ENCODE assay signal across 1 cellular context in the genomic region with DNA sequence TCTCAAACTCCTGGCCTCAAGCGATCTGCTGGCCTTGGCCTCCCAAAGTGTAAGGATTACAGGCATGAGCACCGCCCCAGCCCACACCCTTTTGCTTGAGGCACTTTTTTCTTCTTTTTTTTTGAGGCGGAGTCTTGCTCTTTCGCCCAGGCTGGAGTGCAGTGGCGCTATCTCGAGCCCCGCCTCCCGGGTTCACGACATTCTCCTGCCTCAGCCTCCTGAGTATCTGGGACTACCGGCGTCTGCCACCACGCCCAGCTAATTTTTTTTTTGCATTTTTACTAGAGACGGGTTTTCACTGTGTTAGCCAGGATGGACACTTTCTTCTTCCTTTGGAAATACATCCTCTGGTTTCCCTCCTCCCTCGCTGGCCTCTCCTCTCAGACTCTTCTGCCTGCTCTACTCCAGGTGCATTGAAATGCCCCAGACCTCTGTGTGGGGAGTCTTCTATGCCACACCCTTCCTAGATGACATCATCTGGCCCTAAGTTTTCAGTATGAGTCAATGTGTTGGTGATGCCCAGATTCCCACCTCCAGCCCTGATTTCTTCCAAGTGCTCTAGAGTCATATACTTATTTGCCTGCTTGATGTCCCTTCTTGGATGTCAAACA.
TF ChIP-seq lines count a peak whose summit lies in the region.

No MANE protein-coding gene starts in this region.

TF ChIP-seq in K562, 482 proteins besides CTCF, POLR2A, EP300 and RAD21 (continued from another document and continues in another):
- TF ChIP-seq, protein P1, sequence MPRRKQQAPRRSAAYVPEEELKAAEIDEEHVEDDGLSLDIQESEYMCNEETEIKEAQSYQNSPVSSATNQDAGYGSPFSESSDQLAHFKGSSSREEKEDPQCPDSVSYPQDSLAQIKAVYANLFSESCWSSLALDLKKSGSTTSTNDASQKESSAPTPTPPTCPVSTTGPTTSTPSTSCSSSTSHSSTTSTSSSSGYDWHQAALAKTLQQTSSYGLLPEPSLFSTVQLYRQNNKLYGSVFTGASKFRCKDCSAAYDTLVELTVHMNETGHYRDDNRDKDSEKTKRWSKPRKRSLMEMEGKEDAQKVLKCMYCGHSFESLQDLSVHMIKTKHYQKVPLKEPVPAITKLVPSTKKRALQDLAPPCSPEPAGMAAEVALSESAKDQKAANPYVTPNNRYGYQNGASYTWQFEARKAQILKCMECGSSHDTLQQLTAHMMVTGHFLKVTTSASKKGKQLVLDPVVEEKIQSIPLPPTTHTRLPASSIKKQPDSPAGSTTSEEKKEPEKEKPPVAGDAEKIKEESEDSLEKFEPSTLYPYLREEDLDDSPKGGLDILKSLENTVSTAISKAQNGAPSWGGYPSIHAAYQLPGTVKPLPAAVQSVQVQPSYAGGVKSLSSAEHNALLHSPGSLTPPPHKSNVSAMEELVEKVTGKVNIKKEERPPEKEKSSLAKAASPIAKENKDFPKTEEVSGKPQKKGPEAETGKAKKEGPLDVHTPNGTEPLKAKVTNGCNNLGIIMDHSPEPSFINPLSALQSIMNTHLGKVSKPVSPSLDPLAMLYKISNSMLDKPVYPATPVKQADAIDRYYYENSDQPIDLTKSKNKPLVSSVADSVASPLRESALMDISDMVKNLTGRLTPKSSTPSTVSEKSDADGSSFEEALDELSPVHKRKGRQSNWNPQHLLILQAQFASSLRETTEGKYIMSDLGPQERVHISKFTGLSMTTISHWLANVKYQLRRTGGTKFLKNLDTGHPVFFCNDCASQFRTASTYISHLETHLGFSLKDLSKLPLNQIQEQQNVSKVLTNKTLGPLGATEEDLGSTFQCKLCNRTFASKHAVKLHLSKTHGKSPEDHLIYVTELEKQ (CRISPR knock-in tag; IDR thresholded peaks at IDR 0.05): no peak
- TF ChIP-seq MBD1 (CRISPR knock-in tag; IDR thresholded peaks at IDR 0.05): no peak
- TF ChIP-seq ZNF384 (IDR thresholded peaks at IDR 0.05; ENCODE audit: low read depth, low read length): peak; percentile 69
- 0 out of 2 replicates have a peak, but pooled peaks have one; percentile 35 for TF ChIP-seq PHF21A (IDR thresholded peaks at IDR 0.05; ENCODE audit: borderline replicate concordance, low read depth)
- no peak for TF ChIP-seq PHB2 (IDR thresholded peaks at IDR 0.05; ENCODE audit: low read depth)
- TF ChIP-seq KDM1A (IDR thresholded peaks at IDR 0.05): peak; percentile 39 to 45; a peak in 2 of 4 replicates
- TF ChIP-seq ATF1 (CRISPR knock-in tag; IDR thresholded peaks at IDR 0.05): no peak
- 0 out of 2 replicates have a peak, but pooled peaks have one; percentile 22 for TF ChIP-seq ATF1 (tag; IDR thresholded peaks at IDR 0.05)
- TF ChIP-seq RCOR1 (IDR thresholded peaks at IDR 0.05; ENCODE audit: borderline replicate concordance in 1 of 2, low read depth in 2 of 2, low read length in 2 of 2): peak in 1 of 2 experiments; percentile 69; a peak in 2 of 4 replicates
- no peak for TF ChIP-seq ZNF217 (CRISPR knock-in tag; IDR thresholded peaks at IDR 0.05)
- TF ChIP-seq ELK3 (CRISPR knock-in tag; IDR thresholded peaks at IDR 0.05): no peak
- no peak for TF ChIP-seq U2AF2 (optimal IDR thresholded peaks at IDR 0.05; ENCODE audit: low read depth, low read length)
- TF ChIP-seq ZNF253 (CRISPR knock-in tag; conservative IDR thresholded peaks at IDR 0.05): no peak
- TF ChIP-seq GABPB1 (CRISPR knock-in tag; IDR thresholded peaks at IDR 0.05): no peak
- TF ChIP-seq FOXM1 (IDR thresholded peaks at IDR 0.05; ENCODE audit: low read depth): no peak
- no peak for TF ChIP-seq FOXM1 (CRISPR knock-in tag; IDR thresholded peaks at IDR 0.05; ENCODE audit: low read depth)
- no peak for TF ChIP-seq SNIP1 (IDR thresholded peaks at IDR 0.05; ENCODE audit: low read depth)
- TF ChIP-seq JUN (IDR thresholded peaks at IDR 0.05; ENCODE audit: borderline replicate concordance, low read depth, low read length): peak; percentile 51; the same call in 1 of the 2 replicates
- no peak for TF ChIP-seq JUN (CRISPR knock-in tag; IDR thresholded peaks at IDR 0.05; ENCODE audit: borderline replicate concordance)
- 0 out of 2 replicates have a peak, but pooled peaks have one; percentile 21 for TF ChIP-seq SMARCE1 (IDR thresholded peaks at IDR 0.05)
- no peak for TF ChIP-seq ARNT (IDR thresholded peaks at IDR 0.05)
- TF ChIP-seq THRAP3 (IDR thresholded peaks at IDR 0.05; ENCODE audit: borderline replicate concordance): no peak
- TF ChIP-seq HBP1 (CRISPR knock-in tag; IDR thresholded peaks at IDR 0.05): no peak
- TF ChIP-seq, protein P2, sequence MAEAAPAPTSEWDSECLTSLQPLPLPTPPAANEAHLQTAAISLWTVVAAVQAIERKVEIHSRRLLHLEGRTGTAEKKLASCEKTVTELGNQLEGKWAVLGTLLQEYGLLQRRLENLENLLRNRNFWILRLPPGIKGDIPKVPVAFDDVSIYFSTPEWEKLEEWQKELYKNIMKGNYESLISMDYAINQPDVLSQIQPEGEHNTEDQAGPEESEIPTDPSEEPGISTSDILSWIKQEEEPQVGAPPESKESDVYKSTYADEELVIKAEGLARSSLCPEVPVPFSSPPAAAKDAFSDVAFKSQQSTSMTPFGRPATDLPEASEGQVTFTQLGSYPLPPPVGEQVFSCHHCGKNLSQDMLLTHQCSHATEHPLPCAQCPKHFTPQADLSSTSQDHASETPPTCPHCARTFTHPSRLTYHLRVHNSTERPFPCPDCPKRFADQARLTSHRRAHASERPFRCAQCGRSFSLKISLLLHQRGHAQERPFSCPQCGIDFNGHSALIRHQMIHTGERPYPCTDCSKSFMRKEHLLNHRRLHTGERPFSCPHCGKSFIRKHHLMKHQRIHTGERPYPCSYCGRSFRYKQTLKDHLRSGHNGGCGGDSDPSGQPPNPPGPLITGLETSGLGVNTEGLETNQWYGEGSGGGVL (CRISPR knock-in tag; IDR thresholded peaks at IDR 0.05): no peak
- TF ChIP-seq CC2D1A (IDR thresholded peaks at IDR 0.05): no peak
- TF ChIP-seq ZBTB17 (CRISPR knock-in tag; IDR thresholded peaks at IDR 0.05): no peak
- no peak for TF ChIP-seq RBFOX2 (IDR thresholded peaks at IDR 0.05; ENCODE audit: low read depth, low read length)
- no peak for TF ChIP-seq FOXA1 (IDR thresholded peaks at IDR 0.05; ENCODE audit: borderline replicate concordance)
- TF ChIP-seq HDAC2 (IDR thresholded peaks at IDR 0.05): 0 out of 2 replicates have a peak, but pooled peaks have one; percentile 36
- TF ChIP-seq MEF2A (IDR thresholded peaks at IDR 0.05; ENCODE audit: control insufficient read depth, low read depth, low read length): no peak
- no peak for TF ChIP-seq BCOR (IDR thresholded peaks at IDR 0.05)
- peak in 1 of 2 experiments; percentile 26; a peak in 1 of 4 replicates for TF ChIP-seq NRF1 (conservative IDR thresholded peaks at IDR 0.05 in 1 of 2, IDR thresholded peaks at IDR 0.05 in 1 of 2)
- TF ChIP-seq, protein P3, sequence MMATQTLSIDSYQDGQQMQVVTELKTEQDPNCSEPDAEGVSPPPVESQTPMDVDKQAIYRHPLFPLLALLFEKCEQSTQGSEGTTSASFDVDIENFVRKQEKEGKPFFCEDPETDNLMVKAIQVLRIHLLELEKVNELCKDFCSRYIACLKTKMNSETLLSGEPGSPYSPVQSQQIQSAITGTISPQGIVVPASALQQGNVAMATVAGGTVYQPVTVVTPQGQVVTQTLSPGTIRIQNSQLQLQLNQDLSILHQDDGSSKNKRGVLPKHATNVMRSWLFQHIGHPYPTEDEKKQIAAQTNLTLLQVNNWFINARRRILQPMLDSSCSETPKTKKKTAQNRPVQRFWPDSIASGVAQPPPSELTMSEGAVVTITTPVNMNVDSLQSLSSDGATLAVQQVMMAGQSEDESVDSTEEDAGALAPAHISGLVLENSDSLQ (IDR thresholded peaks at IDR 0.05): no peak
- TF ChIP-seq FOXK2 (conservative IDR thresholded peaks at IDR 0.05 in 1 of 2, IDR thresholded peaks at IDR 0.05 in 1 of 2; ENCODE audit: low read depth in 2 of 2): 0 out of 4 replicates have a peak, but pooled peaks of 1 of the 2 experiments have one; percentile 17
- TF ChIP-seq ZFX (CRISPR knock-in tag; IDR thresholded peaks at IDR 0.05): no peak
- TF ChIP-seq TAF7 (tag; IDR thresholded peaks at IDR 0.05): no peak
- no peak for TF ChIP-seq MBD2 (IDR thresholded peaks at IDR 0.05; ENCODE audit: borderline replicate concordance, low read depth)
- TF ChIP-seq, protein P4, sequence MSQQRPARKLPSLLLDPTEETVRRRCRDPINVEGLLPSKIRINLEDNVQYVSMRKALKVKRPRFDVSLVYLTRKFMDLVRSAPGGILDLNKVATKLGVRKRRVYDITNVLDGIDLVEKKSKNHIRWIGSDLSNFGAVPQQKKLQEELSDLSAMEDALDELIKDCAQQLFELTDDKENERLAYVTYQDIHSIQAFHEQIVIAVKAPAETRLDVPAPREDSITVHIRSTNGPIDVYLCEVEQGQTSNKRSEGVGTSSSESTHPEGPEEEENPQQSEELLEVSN (IDR thresholded peaks at IDR 0.05; ENCODE audit: borderline replicate concordance in 1 of 2, extremely low read depth in 1 of 2, insufficient read depth in 1 of 2, insufficient read length in 1 of 2, low read depth in 1 of 2, low read length in 1 of 2, poor library complexity in 1 of 2, severe bottlenecking in 1 of 2): peak in 1 of 2 experiments; percentile 11
- TF ChIP-seq, protein P5, sequence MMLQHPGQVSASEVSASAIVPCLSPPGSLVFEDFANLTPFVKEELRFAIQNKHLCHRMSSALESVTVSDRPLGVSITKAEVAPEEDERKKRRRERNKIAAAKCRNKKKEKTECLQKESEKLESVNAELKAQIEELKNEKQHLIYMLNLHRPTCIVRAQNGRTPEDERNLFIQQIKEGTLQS (IDR thresholded peaks at IDR 0.05): peak; percentile 92
- TF ChIP-seq, protein P5 (CRISPR knock-in tag; conservative IDR thresholded peaks at IDR 0.05): no peak
- no peak for TF ChIP-seq ZNF644 (tag; IDR thresholded peaks at IDR 0.05; ENCODE audit: low read depth)
- no peak for TF ChIP-seq STAT5B (CRISPR knock-in tag; IDR thresholded peaks at IDR 0.05)
- no peak for TF ChIP-seq DIDO1 (tag; IDR thresholded peaks at IDR 0.05; ENCODE audit: low read depth)
- no peak for TF ChIP-seq ZNF175 (CRISPR knock-in tag; IDR thresholded peaks at IDR 0.05; ENCODE audit: low read depth)
- no peak for TF ChIP-seq ZNF395 (CRISPR knock-in tag; IDR thresholded peaks at IDR 0.05)
- TF ChIP-seq RAD51 (IDR thresholded peaks at IDR 0.05; ENCODE audit: borderline replicate concordance, low read depth): no peak
- TF ChIP-seq CAMTA2 (CRISPR knock-in tag; conservative IDR thresholded peaks at IDR 0.05): no peak
- no peak for TF ChIP-seq ZNF12 (CRISPR knock-in tag; IDR thresholded peaks at IDR 0.05)
- TF ChIP-seq, protein P6, sequence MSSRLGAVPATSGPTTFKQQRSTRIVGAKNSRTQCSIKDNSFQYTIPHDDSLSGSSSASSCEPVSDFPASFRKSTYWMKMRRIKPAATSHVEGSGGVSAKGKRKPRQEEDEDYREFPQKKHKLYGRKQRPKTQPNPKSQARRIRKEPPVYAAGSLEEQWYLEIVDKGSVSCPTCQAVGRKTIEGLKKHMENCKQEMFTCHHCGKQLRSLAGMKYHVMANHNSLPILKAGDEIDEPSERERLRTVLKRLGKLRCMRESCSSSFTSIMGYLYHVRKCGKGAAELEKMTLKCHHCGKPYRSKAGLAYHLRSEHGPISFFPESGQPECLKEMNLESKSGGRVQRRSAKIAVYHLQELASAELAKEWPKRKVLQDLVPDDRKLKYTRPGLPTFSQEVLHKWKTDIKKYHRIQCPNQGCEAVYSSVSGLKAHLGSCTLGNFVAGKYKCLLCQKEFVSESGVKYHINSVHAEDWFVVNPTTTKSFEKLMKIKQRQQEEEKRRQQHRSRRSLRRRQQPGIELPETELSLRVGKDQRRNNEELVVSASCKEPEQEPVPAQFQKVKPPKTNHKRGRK (tag; IDR thresholded peaks at IDR 0.05): no peak
- no peak for TF ChIP-seq NEUROD1 (IDR thresholded peaks at IDR 0.05; ENCODE audit: borderline replicate concordance, low read depth, low read length, partially characterized antibody)
- TF ChIP-seq ATF7 (IDR thresholded peaks at IDR 0.05): peak; percentile 84
- no peak for TF ChIP-seq ZSCAN32 (CRISPR knock-in tag; IDR thresholded peaks at IDR 0.05)
- peak; percentile 62; the same call in 1 of the 2 replicates for TF ChIP-seq L3MBTL2 (IDR thresholded peaks at IDR 0.05)
